Comparison of ENCODE assay signal across 14 cellular contexts in genomic region chr9:133214276-133214675, GRCh38. TPM values are rescaled to one million over a fixed set of nuclear protein-coding genes. Genes with fewer than 3 reads are reported as not detected.
DNase-seq lines count a peak whose midpoint lies in the region; ATAC-seq and TF ChIP-seq lines count a peak whose summit lies in the region.
"Not testable (repeated sequence)": the region's sequence is repeated elsewhere in the genome, so short reads cannot be mapped to it uniquely, and the experiment has no call there.
"Had no signal": no experiment of that assay in that cellular context is flagged by ENCODE, and none has a peak within 500 bp of the region (broad histone marks: within the 10 kb centered on the region; RNA-seq: fewer than 3 reads in every experiment).

No MANE protein-coding gene starts in this region.

- not testable (repeated sequence) for H3K36me3 Mint-ChIP-seq in MCF 10A (ENCODE audit: insufficient read depth, unreplicated experiment)

- BruUV-seq in MCF 10A (replicated peaks; lab: Mats Ljungman, UMichigan): not testable (repeated sequence)

- DNase-seq in A172 (ENCODE audit: low spot score) (peak; percentile 67), Daoy (ENCODE audit: low read depth) (peak; percentile 59), LoVo (ENCODE audit: low spot score) (peak; percentile 19), MCF 10A (ENCODE audit: unreplicated experiment) (peak; percentile 37), cardiac muscle cell (ENCODE audit: low read depth in 1 of 2, low spot score in 1 of 2) (peak; percentile 35), kidney tubule cell (ENCODE audit: low spot score) (peak; percentile 74), testis (peak; percentile 4)
- not testable (repeated sequence) for DNase-seq in RWPE2 (ENCODE audit: low spot score)

- POLR2A ChIA-PET in MCF 10A (lab: Yijun Ruan, JAX): not testable (repeated sequence)

- not testable (repeated sequence) for H3K4me3 ChIP-seq in RWPE2 (ENCODE audit: severe bottlenecking); cardiac muscle cell; testis

- H3K27ac ChIP-seq in RWPE2 (ENCODE audit: poor library complexity, severe bottlenecking); testis: not testable (repeated sequence)
- peak overlapping the region; percentile 66 for H3K27ac ChIP-seq in cardiac muscle cell

- not testable (repeated sequence) for H3K4me3 Mint-ChIP-seq in MCF 10A (ENCODE audit: unreplicated experiment)

- peaks cover 75% of the 10 kb centered on the region for H3K27me3 Mint-ChIP-seq in MCF 10A (ENCODE audit: insufficient read depth, unreplicated experiment)

- CTCF ChIA-PET in MCF 10A (lab: Yijun Ruan, JAX): not testable (repeated sequence)

- not testable (repeated sequence) for H3K4me1 Mint-ChIP-seq in MCF 10A (ENCODE audit: insufficient read depth, unreplicated experiment)

- H3K9me3 Mint-ChIP-seq in MCF 10A (ENCODE audit: unreplicated experiment): not testable (repeated sequence)

- 25 to 53% methylated on average over 4 of the region's 4 CpGs for WGBS in testis, 2 donors

- not testable (repeated sequence) for H3K9me3 ChIP-seq in RWPE2 (ENCODE audit: severe bottlenecking); cardiac muscle cell (ENCODE audit: low read depth); testis

- intact Hi-C loops in MCF 10A (cut with micrococcal nuclease); testis (cut with DNase I; ENCODE audit: low total_unique reads): not testable (repeated sequence)

- not testable (repeated sequence) for TF ChIP-seq CTCF in RWPE2 (IDR thresholded peaks at IDR 0.05; ENCODE audit: poor library complexity, severe bottlenecking); MCF 10A (IDR thresholded peaks at IDR 0.05; ENCODE audit: unreplicated experiment); cardiac muscle cell (IDR thresholded peaks at IDR 0.05; ENCODE audit: low read depth, low read length); testis (IDR thresholded peaks at IDR 0.05)

- H3K4me1 ChIP-seq in RWPE2 (ENCODE audit: insufficient read depth, poor library complexity, severe bottlenecking); cardiac muscle cell (ENCODE audit: low read depth); testis: not testable (repeated sequence)

- H3K36me3 ChIP-seq in RWPE2 (ENCODE audit: low read depth); cardiac muscle cell; testis (ENCODE audit: low read depth, missing control alignments): not testable (repeated sequence)

- not testable (repeated sequence) for H3K27me3 ChIP-seq in RWPE2 (ENCODE audit: insufficient read depth, poor library complexity, severe bottlenecking); testis
- peaks cover 21% of the 10 kb centered on the region for H3K27me3 ChIP-seq in cardiac muscle cell

- H3K27ac Mint-ChIP-seq in MCF 10A (ENCODE audit: low read depth, unreplicated experiment): not testable (repeated sequence)

- peak; percentile 85 for ATAC-seq in RWPE2 (ENCODE audit: low read depth)

- TF ChIP-seq POLR2A in testis (IDR thresholded peaks at IDR 0.05): not testable (repeated sequence)

RNA-seq across cellular contexts. Expression of gene OBP2B, which starts 5.2 kb away (rescaled TPM):
- total RNA-seq in A172 (2014; rRNA removed; shearing (Covaris generic)): not detected in 2 replicates
- total RNA-seq in Daoy (2014; rRNA removed; shearing (Covaris generic)): not detected in 2 replicates
- total RNA-seq in MCF 10A (2022) (not detected in 2 replicates), cardiac muscle cell (not detected in 2 replicates), testis (10 to 100 TPM; 34.0 to 53.0 TPM)
- polyA plus RNA-seq in cardiac muscle cell (0.35 TPM in 1 of 2 replicates, not detected in the other), testis (ENCODE audit: insufficient read depth, low read depth, low replicate concordance) (35.1 TPM)
- total RNA-seq: Caco-2; CD4-positive, alpha-beta T cell; G401; OCI-LY7; SJCRH30 had no signal
- polyA plus RNA-seq: BJ had no signal

RNA-seq across cellular contexts. Expression of gene GBGT1, which starts 50.6 kb away (rescaled TPM):
- 0.96 and 3.1 TPM in 2 replicates for total RNA-seq in A172 (2014; rRNA removed; shearing (Covaris generic))
- total RNA-seq in Daoy (2014; rRNA removed; shearing (Covaris generic)): 6.4 and 13.9 TPM in 2 replicates
- total RNA-seq in MCF 10A (2022): not detected in 2 replicates
- total RNA-seq in cardiac muscle cell: 5.6 and 11.9 TPM in 2 replicates
- polyA plus RNA-seq in cardiac muscle cell: 0.87 and 2.8 TPM in 2 replicates
- total RNA-seq in testis: 10 to 100 TPM in 1 of 2 donors, 1 to 10 TPM in 1; 5.6 to 11.2 TPM
- polyA plus RNA-seq in testis (ENCODE audit: insufficient read depth, low read depth, low replicate concordance): 4.0 TPM
- total RNA-seq: G401 had no signal

Comparison
In these comparisons a context has a peak if more than half of its experiments do, and no peak if none do; other contexts are left out.
1. RNA of gene OBP2B, which starts 5.2 kb away (total RNA-seq): 34.0 to 53.0 TPM in testis; not detected in A172, not detected in Daoy, not detected in MCF 10A and not detected in cardiac muscle cell; every median in the first group is over 10 times any median in the second.